Comparison of ENCODE assay signal across 1 cellular context in genomic region chr20:43460172-43460829, GRCh38.
TF ChIP-seq lines count a peak whose summit lies in the region.

No MANE protein-coding gene starts in this region.

TF ChIP-seq in IMR-90, 13 proteins besides CTCF, POLR2A, EP300 and RAD21 (continued from another document):
- TF ChIP-seq USF2 (IDR thresholded peaks at IDR 0.05; ENCODE audit: low read depth, low read length) (no peak), CEBPB (IDR thresholded peaks at IDR 0.05; ENCODE audit: low read depth, low read length) (no peak), CHD1 (IDR thresholded peaks at IDR 0.05; ENCODE audit: low read depth, low read length) (no peak), NFE2L2 (IDR thresholded peaks at IDR 0.05; ENCODE audit: low read depth, low read length) (no peak), MXI1 (IDR thresholded peaks at IDR 0.05; ENCODE audit: borderline replicate concordance, low read depth, low read length) (no peak), ELK1 (IDR thresholded peaks at IDR 0.05; ENCODE audit: borderline replicate concordance, low read depth, low read length) (no peak), SMC3 (IDR thresholded peaks at IDR 0.05; ENCODE audit: low read depth, low read length) (no peak), RFX5 (IDR thresholded peaks at IDR 0.05; ENCODE audit: low read depth, low read length) (no peak), RCOR1 (IDR thresholded peaks at IDR 0.05; ENCODE audit: insufficient replicate concordance, low read length) (no peak)
